In the genomic region with DNA sequence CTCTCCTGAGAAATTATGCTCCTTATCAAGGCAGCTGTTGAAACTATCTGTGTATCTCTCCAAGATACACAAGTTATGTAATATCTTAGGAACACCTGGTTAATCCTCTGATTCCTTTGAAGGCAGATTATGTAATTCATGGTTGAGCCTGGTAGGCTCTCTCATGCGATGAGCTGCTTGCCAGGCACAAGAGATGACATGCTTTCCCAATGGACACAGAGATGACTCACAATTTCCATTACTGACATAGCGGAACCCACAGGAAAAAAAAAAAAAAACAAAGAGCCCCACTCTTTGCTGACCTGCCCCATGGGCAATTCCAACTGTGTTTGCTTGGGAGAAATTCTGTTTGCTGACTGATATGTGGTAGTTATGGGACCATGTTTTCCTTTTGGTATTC, we compare ENCODE assay signal across 13 cellular contexts.
DNase-seq lines count a peak whose midpoint lies in the region; ATAC-seq, FAIRE-seq and TF ChIP-seq lines count a peak whose summit lies in the region.
"Had no signal": no experiment of that assay in that cellular context is flagged by ENCODE, and none has a peak within 500 bp of the region (broad histone marks: within the 10 kb centered on the region; RNA-seq: fewer than 3 reads in every experiment).

No MANE protein-coding gene starts in this region.

- ATAC-seq in HepG2 (no peak), HG02981 (IDR thresholded peaks at IDR 0.05; ENCODE audit: unreplicated experiment) (no peak), HG03521 (IDR thresholded peaks at IDR 0.05; ENCODE audit: unreplicated experiment) (no peak)
- ATAC-seq: K562 had no signal

- TF ChIP-seq CTCF in epithelial cell of esophagus (IDR thresholded peaks at IDR 0.05; ENCODE audit: insufficient read depth, low read depth, low read length, missing control alignments) = no peak
- TF ChIP-seq CTCF in HepG2 (CRISPR knock-in tag; IDR thresholded peaks at IDR 0.05) = no peak
- TF ChIP-seq CTCF in GM10266 (IDR thresholded peaks at IDR 0.05; ENCODE audit: control insufficient read depth, insufficient read depth, low read depth, missing control alignments) = no peak
- no peak for TF ChIP-seq CTCF in suprapubic skin (IDR thresholded peaks at IDR 0.05)

- intact Hi-C loops in HepG2 (cut with micrococcal nuclease; ENCODE audit: unreplicated experiment) = no loop called here

- H3K9ac ChIP-seq in HepG2 (ENCODE audit: insufficient read depth, low read depth, low read length) = no peak overlapping the region

- H3K79me2 ChIP-seq in HepG2 (ENCODE audit: insufficient read depth, low read length) = no peaks in the 10 kb centered on the region

- no peak overlapping the region for H3K4me3 ChIP-seq in epithelial cell of esophagus (ENCODE audit: low read length)
- H3K4me3 ChIP-seq in HepG2 (replicated peaks in 1 of 3; ENCODE audit: insufficient read depth in 1 of 3, low read depth in 2 of 3, low read length in 3 of 3) = no peak overlapping the region
- H3K4me3 ChIP-seq in suprapubic skin = no peak overlapping the region
- H3K4me3 ChIP-seq: K562 had no signal

- BruUV-seq in HepG2 (replicated peaks; lab: Mats Ljungman, UMichigan) = no TSS peak

- FAIRE-seq in RCC 7860 (lab: Jason Lieb, UNC) (no peak), HepG2 (lab: Jason Lieb, UNC) (no peak)
- FAIRE-seq: K562, TTC549 had no signal

- no peak for TF ChIP-seq RAD21 in HepG2 (CRISPR knock-in tag; IDR thresholded peaks at IDR 0.05)

- H3K4me2 ChIP-seq in HepG2 (ENCODE audit: low read depth, low read length) = no peak overlapping the region

- no peak overlapping the region for H3K27ac ChIP-seq in HepG2 (ENCODE audit: extremely low read length, insufficient read depth, low read length)
- no peak overlapping the region for H3K27ac ChIP-seq in suprapubic skin

- H3K36me3 ChIP-seq in HepG2 (replicated peaks in 1 of 2; ENCODE audit: control insufficient read depth in 1 of 2, insufficient read depth in 2 of 2, low read length in 2 of 2) = no peaks in the 10 kb centered on the region
- no peaks in the 10 kb centered on the region for H3K36me3 ChIP-seq in suprapubic skin

- TF ChIP-seq EP300 in HepG2 (IDR thresholded peaks at IDR 0.05; ENCODE audit: low read depth in 2 of 2, low read length in 2 of 2) (no peak), HepG2 (CRISPR knock-in tag; IDR thresholded peaks at IDR 0.05; ENCODE audit: borderline replicate concordance) (no peak), suprapubic skin (IDR thresholded peaks at IDR 0.05) (no peak)

- no peak overlapping the region for H2AFZ ChIP-seq in HepG2 (ENCODE audit: low read length)

- no peaks in the 10 kb centered on the region for H3K4me1 ChIP-seq in HepG2 (ENCODE audit: insufficient read depth, low read length)
- no peaks in the 10 kb centered on the region for H3K4me1 ChIP-seq in suprapubic skin

- H4K20me1 ChIP-seq in HepG2 (ENCODE audit: insufficient read depth, low read length) = no peaks in the 10 kb centered on the region

- 4% methylated on average over 2 of the region's 2 CpGs for WGBS in HepG2 (ENCODE audit: low lambda C conversion rate)
- 49% methylated on average over 2 of the region's 2 CpGs for WGBS in suprapubic skin

- in situ Hi-C loops in Caki2 (cut with HindIII; ENCODE audit: low pct_unique_long_range_greater_than_20kb, low sequenced_read_pairs) (no loop called here), HepG2 (cut with HindIII; ENCODE audit: extremely low pct_ligation_motif_present, low pct_unique_long_range_greater_than_20kb) (no loop called here)

- POLR2A ChIA-PET in HepG2 (lab: Yijun Ruan, JAX) = no interaction called here

- DNase-seq in Caki2 (ENCODE audit: low read depth) = peak; percentile 28
- peak; percentile 40 for DNase-seq in RCC 7860 (ENCODE audit: low spot score)
- DNase-seq in epithelial cell of esophagus (ENCODE audit: low read depth) = peak; percentile 68
- DNase-seq in HepG2 (ENCODE audit: low spot score) = peak; percentile 45
- DNase-seq in GM10266 (ENCODE audit: extremely low spot score) = no peak
- DNase-seq in suprapubic skin (ENCODE audit: low spot score in 2 of 2) = no peak
- DNase-seq: NCI-H2081; nephron progenitor cell; stimulated activated CD8-positive, alpha-beta memory T cell treated with anti-CD3 and anti-CD28 coated beads, Interleukin-4, amount 100 ng/mL, for 48 hours had no signal

- CTCF ChIA-PET in HepG2 (lab: Yijun Ruan, JAX; ENCODE audit: low intra/inter-chr PET ratio, low total read pairs) = no interaction called here

- H3K27me3 ChIP-seq in HepG2 (ENCODE audit: control insufficient read depth in 1 of 2, insufficient read depth in 2 of 2, low read length in 2 of 2) (no peaks in the 10 kb centered on the region), suprapubic skin (no peaks in the 10 kb centered on the region)

- H3K9me3 ChIP-seq in HepG2 (ENCODE audit: low read length) (peaks cover 71% of the 10 kb centered on the region), suprapubic skin (no peaks in the 10 kb centered on the region)

- no peak for TF ChIP-seq POLR2A in HepG2 (IDR thresholded peaks at IDR 0.05; ENCODE audit: insufficient read depth in 1 of 2, low read depth in 2 of 2, low read length in 2 of 2)
- TF ChIP-seq POLR2A in suprapubic skin (IDR thresholded peaks at IDR 0.05) = no peak

TF ChIP-seq in HepG2, 621 proteins besides CTCF, POLR2A, EP300 and RAD21:
- TF ChIP-seq, protein P1, sequence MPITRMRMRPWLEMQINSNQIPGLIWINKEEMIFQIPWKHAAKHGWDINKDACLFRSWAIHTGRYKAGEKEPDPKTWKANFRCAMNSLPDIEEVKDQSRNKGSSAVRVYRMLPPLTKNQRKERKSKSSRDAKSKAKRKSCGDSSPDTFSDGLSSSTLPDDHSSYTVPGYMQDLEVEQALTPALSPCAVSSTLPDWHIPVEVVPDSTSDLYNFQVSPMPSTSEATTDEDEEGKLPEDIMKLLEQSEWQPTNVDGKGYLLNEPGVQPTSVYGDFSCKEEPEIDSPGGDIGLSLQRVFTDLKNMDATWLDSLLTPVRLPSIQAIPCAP (CRISPR knock-in tag; IDR thresholded peaks at IDR 0.05; ENCODE audit: low read depth) = no peak
- TF ChIP-seq, protein P2, sequence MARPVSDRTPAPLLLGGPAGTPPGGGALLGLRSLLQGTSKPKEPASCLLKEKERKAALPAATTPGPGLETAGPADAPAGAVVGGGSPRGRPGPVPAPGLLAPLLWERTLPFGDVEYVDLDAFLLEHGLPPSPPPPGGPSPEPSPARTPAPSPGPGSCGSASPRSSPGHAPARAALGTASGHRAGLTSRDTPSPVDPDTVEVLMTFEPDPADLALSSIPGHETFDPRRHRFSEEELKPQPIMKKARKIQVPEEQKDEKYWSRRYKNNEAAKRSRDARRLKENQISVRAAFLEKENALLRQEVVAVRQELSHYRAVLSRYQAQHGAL (CRISPR knock-in tag; IDR thresholded peaks at IDR 0.05; ENCODE audit: not compliant biosample characterization) = no peak
- TF ChIP-seq ZBTB8A (CRISPR knock-in tag; IDR thresholded peaks at IDR 0.05; ENCODE audit: borderline replicate concordance, low read depth) (no peak), PHF21A (CRISPR knock-in tag; IDR thresholded peaks at IDR 0.05) (no peak), HDAC6 (IDR thresholded peaks at IDR 0.05; ENCODE audit: low read depth, low read length) (no peak), HNF4A (CRISPR knock-in tag; IDR thresholded peaks at IDR 0.05) (no peak), ZNF660 (CRISPR knock-in tag; IDR thresholded peaks at IDR 0.05; ENCODE audit: borderline replicate concordance, low read depth) (no peak), MTA1 (CRISPR knock-in tag; IDR thresholded peaks at IDR 0.05; ENCODE audit: borderline replicate concordance) (no peak), POLR2G (IDR thresholded peaks at IDR 0.05; ENCODE audit: low read depth, low read length) (no peak), IRX3 (CRISPR knock-in tag; IDR thresholded peaks at IDR 0.05; ENCODE audit: borderline replicate concordance, low read depth) (no peak), HNRNPLL (IDR thresholded peaks at IDR 0.05; ENCODE audit: low read depth, low read length, poor library complexity, severe bottlenecking) (no peak), RORA (CRISPR knock-in tag; IDR thresholded peaks at IDR 0.05) (no peak), ZIK1 (CRISPR knock-in tag; IDR thresholded peaks at IDR 0.05; ENCODE audit: borderline replicate concordance, low read depth) (no peak)

Comparison
In these comparisons a context has a peak if more than half of its experiments do, and no peak if none do; other contexts are left out.
1. DNase-seq: peak in Caki2 (single experiment), RCC 7860 (single experiment), epithelial cell of esophagus (single experiment) and HepG2 (single experiment); none in GM10266 (single experiment) and suprapubic skin (0 of 2).